21 cellular contexts compared by ENCODE assay signal in genomic region chr11:127226376-127226775, GRCh38.
"Had no signal": no experiment of that assay in that cellular context is flagged by ENCODE, and none has a peak within 500 bp of the region (broad histone marks: within the 10 kb centered on the region; RNA-seq: fewer than 3 reads in every experiment).

No MANE protein-coding gene starts in this region.

- H3K9me3 ChIP-seq: colonic mucosa, gastrocnemius medialis, mucosa of descending colon, testis, transverse colon had no signal

- DNase-seq: activated B cell treated with CpG ODN at 0.5 μM for 24 hours; activated CD8-positive, alpha-beta memory T cell treated with anti-CD3 and anti-CD28 coated beads, Interleukin-2, amount 10 ng/mL, durations not matched to agents 7 days and 5 days; activated CD8-positive, alpha-beta T cell treated with anti-CD3 and anti-CD28 coated beads, Interleukin-2, amount 10 ng/mL, durations not matched to agents 7 days and 5 days; activated T-cell treated with anti-CD3 and anti-CD28 coated beads, Interleukin-2, amount 50 U/mL, for 48 hours; cerebellar nuclear complex; colonic mucosa; effector CD8-positive, alpha-beta T cell; gastrocnemius medialis; glutamatergic neuron; islet precursor cell; left cardiac atrium; mesendoderm; mucosa of descending colon; stimulated activated CD4-positive, alpha-beta T cell treated with anti-CD3 and anti-CD28 coated beads, Interleukin-2, amount 100 ng/mL, for 48 hours; stimulated activated naive CD8-positive, alpha-beta T cell treated with anti-CD3 and anti-CD28 coated beads, Interleukin-15, Interleukin-2, amounts not matched to agents 100 U/mL and 50 U/mL, for 24 hours; T-helper 1 cell; testis; transverse colon had no signal

- H3K36me3 ChIP-seq: colonic mucosa, gastrocnemius medialis, transverse colon had no signal

- H3K4me3 ChIP-seq: colonic mucosa, gastrocnemius medialis, lung, mucosa of descending colon, testis, transverse colon had no signal

- H3K27ac ChIP-seq: colonic mucosa, epithelial cell of prostate, gastrocnemius medialis, testis, transverse colon had no signal

- H3K4me1 ChIP-seq: colonic mucosa, gastrocnemius medialis, testis, transverse colon had no signal

- H3K27me3 ChIP-seq: colonic mucosa, gastrocnemius medialis, testis, transverse colon had no signal

- ATAC-seq: activated CD8-positive, alpha-beta memory T cell treated with anti-CD3 and anti-CD28 coated beads, Interleukin-2, amount 10 ng/mL, durations not matched to agents 7 days and 5 days; activated CD8-positive, alpha-beta T cell treated with anti-CD3 and anti-CD28 coated beads, Interleukin-2, amount 10 ng/mL, durations not matched to agents 7 days and 5 days; gastrocnemius medialis; mucosa of descending colon; natural killer cell treated with Interleukin-12 subunit alpha and Interleukin-12 subunit beta and Interleukin-15 and Interleukin-18, amount 100 ng/mL, for 72 hours; stimulated activated naive CD8-positive, alpha-beta T cell treated with anti-CD3 and anti-CD28 coated beads, Interleukin-15, Interleukin-2, amounts not matched to agents 100 U/mL and 50 U/mL, for 24 hours had no signal
